In genomic region chr9:114349713-114350480, GRCh38 we compare ENCODE assay signal across 10 cellular contexts. TPM values are rescaled to one million over a fixed set of nuclear protein-coding genes. Genes with fewer than 3 reads are reported as not detected.
DNase-seq lines count a peak whose midpoint lies in the region; ATAC-seq, FAIRE-seq and TF ChIP-seq lines count a peak whose summit lies in the region.
"Had no signal": no experiment of that assay in that cellular context is flagged by ENCODE, and none has a peak within 500 bp of the region (broad histone marks: within the 10 kb centered on the region; RNA-seq: fewer than 3 reads in every experiment).

No MANE protein-coding gene starts in this region.

- H3K4me1 ChIP-seq in PC-3 (ENCODE audit: insufficient read depth, low read length) (peaks cover 12% of the 10 kb centered on the region), spleen (peaks cover 8 to 73% (median 43%) of the 10 kb centered on the region in 6 donors)
- H3K4me1 ChIP-seq: parathyroid adenoma had no signal

- no peak for DNase-seq in GM12892 (ENCODE audit: insufficient read length)
- no peak for DNase-seq in PC-3
- DNase-seq in epithelial cell of prostate (ENCODE audit: low read depth, low spot score), result no peak
- DNase-seq in spleen, result peak; percentile 54
- DNase-seq in stimulated activated naive CD4-positive, alpha-beta T cell (lab: John Stamatoyannopoulos, UW), result no peak
- no peak for DNase-seq in NK-92 (lab: John Stamatoyannopoulos, UW; ENCODE audit: unreplicated experiment)
- no peak for DNase-seq in NCI-H1105 (lab: John Stamatoyannopoulos, UW)
- DNase-seq: NCI-H2171 had no signal

- POLR2A ChIA-PET in PC-3 (lab: Charles Lee; ENCODE audit: unreplicated experiment), result no interaction called here

- H3K4me3 ChIP-seq in PC-3 (ENCODE audit: low read length) (no peak overlapping the region), spleen (no peak overlapping the region)

- no peak for ATAC-seq in PC-3

- H4K20me1 ChIP-seq in PC-3 (ENCODE audit: low read length), result no peaks in the 10 kb centered on the region

- no peaks in the 10 kb centered on the region for H3K79me2 ChIP-seq in PC-3 (ENCODE audit: low read length)
- H3K79me2 ChIP-seq: parathyroid adenoma had no signal

- peak overlapping the region; percentile 29; the same call in 1 of the 2 replicates for H3K27ac ChIP-seq in PC-3 (ENCODE audit: low read length)
- peak overlapping the region; percentile 87 for H3K27ac ChIP-seq in epithelial cell of prostate
- peak overlapping the region in 6 of 8 donors; percentile 29 to 84 (median 65) for H3K27ac ChIP-seq in spleen
- H3K27ac ChIP-seq: parathyroid adenoma had no signal

- no peak overlapping the region for H3K4me2 ChIP-seq in PC-3 (ENCODE audit: low read length)

- H3K9me2 ChIP-seq in PC-3 (replicated peaks; ENCODE audit: low read length), result no peaks in the 10 kb centered on the region

- BruUV-seq in PC-3 (replicated peaks; lab: Mats Ljungman, UMichigan), result no TSS peak

- no peaks in the 10 kb centered on the region for H3K27me3 ChIP-seq in PC-3 (ENCODE audit: low read length)
- H3K27me3 ChIP-seq in spleen (replicated peaks in 1 of 7), result no peaks in the 10 kb centered on the region

- H3F3A ChIP-seq in PC-3 (ENCODE audit: low read length, unreplicated experiment), result no peaks in the 10 kb centered on the region

- 82 to 89% (median 87%) methylated on average over 10 of the region's 10 CpGs for WGBS in spleen, 5 donors

- no peak for TF ChIP-seq POLR2A in GM12892 (IDR thresholded peaks at IDR 0.05; ENCODE audit: low read depth, low read length)
- TF ChIP-seq POLR2A in spleen (IDR thresholded peaks at IDR 0.05), result no peak

- TF ChIP-seq CTCF in PC-3 (conservative IDR thresholded peaks at IDR 0.05; ENCODE audit: low read depth, low read length) (no peak), spleen (IDR thresholded peaks at IDR 0.05 in 8 of 11, conservative IDR thresholded peaks at IDR 0.05 in 3 of 11) (no peak)

- H3K9ac ChIP-seq in PC-3 (ENCODE audit: low read length), result no peak overlapping the region
- H3K9ac ChIP-seq: parathyroid adenoma had no signal

- peak; percentile 27 for FAIRE-seq in GM12892 (lab: Jason Lieb, UNC)
- FAIRE-seq: TTC549 had no signal

- intact Hi-C loops in PC-3 (cut with micrococcal nuclease), result no loop called here
- intact Hi-C loops in spleen (cut with DNase I; ENCODE audit: low total_unique reads), result loop anchor here (10.0 kb wide), 1 partner anchor 45 kb away; no protein-coding TSS in a partner anchor

- no peaks in the 10 kb centered on the region for H3K9me3 ChIP-seq in PC-3 (ENCODE audit: low read length)
- H3K9me3 ChIP-seq in spleen, result no peaks in the 10 kb centered on the region

- no peak overlapping the region for H2AFZ ChIP-seq in PC-3 (ENCODE audit: low read length)
- H2AFZ ChIP-seq: parathyroid adenoma had no signal

- H3K36me3 ChIP-seq in PC-3 (ENCODE audit: low read depth, low read length) (no peaks in the 10 kb centered on the region; the same call in 1 of the 2 replicates), spleen (peaks cover 14 to 100% (median 100%) of the 10 kb centered on the region in 6 donors)

- CTCF ChIA-PET in PC-3 (lab: Charles Lee), result no interaction called here

RNA-seq across cellular contexts. Expression of gene ORM2, which starts 20.2 kb away (rescaled TPM):
- polyA plus RNA-seq in GM12892 (2012; ENCODE audit: missing spikeins), result not detected
- not detected in 2 replicates for total RNA-seq in PC-3 (2014; rRNA removed)
- under 1 TPM in 2 of 7 donors, not detected in 5; 0.57 to 0.93 TPM for total RNA-seq in spleen
- under 1 TPM in 2 of 3 donors, not detected in 1; 0.13 to 0.18 TPM for polyA plus RNA-seq in spleen

RNA-seq across cellular contexts. Expression of gene ORM1, which starts 27.0 kb away (rescaled TPM):
- not detected for polyA plus RNA-seq in GM12892 (2012; ENCODE audit: missing spikeins)
- total RNA-seq in PC-3 (2014; rRNA removed), result not detected in 2 replicates
- 10 to 100 TPM in 2 of 7 donors, 1 to 10 TPM in 4, under 1 TPM in 1; 0.95 to 13.6 (median 6.2) TPM for total RNA-seq in spleen
- 1 to 10 TPM in 2 of 3 donors, under 1 TPM in 1; 0.99 to 2.0 (median 1.7) TPM for polyA plus RNA-seq in spleen

RNA-seq across cellular contexts. Expression of gene AKNA, which starts 37.9 kb away (rescaled TPM):
- 28.3 TPM for polyA plus RNA-seq in GM12892 (2012; ENCODE audit: missing spikeins)
- total RNA-seq in PC-3 (2014; rRNA removed), result 7.6 and 9.1 TPM in 2 replicates
- total RNA-seq in spleen, result 100 to 1,000 TPM; 198 to 324 (median 238) TPM
- 100 to 1,000 TPM in 2 of 3 donors, 10 to 100 TPM in 1; 92.9 to 129 (median 124) TPM for polyA plus RNA-seq in spleen

Comparison
In these comparisons a context has a peak if more than half of its experiments do, and no peak if none do; other contexts are left out.
1. H3K27ac ChIP-seq: peak in every context shown above with its lines; median percentile 87 in epithelial cell of prostate; 65 in spleen; 29 in PC-3.
2. RNA of gene AKNA, which starts 37.9 kb away (total RNA-seq): 198 to 324 TPM in spleen; 7.6 to 9.1 TPM in PC-3; every median in the first group is over 10 times any median in the second.